In the genomic region with DNA sequence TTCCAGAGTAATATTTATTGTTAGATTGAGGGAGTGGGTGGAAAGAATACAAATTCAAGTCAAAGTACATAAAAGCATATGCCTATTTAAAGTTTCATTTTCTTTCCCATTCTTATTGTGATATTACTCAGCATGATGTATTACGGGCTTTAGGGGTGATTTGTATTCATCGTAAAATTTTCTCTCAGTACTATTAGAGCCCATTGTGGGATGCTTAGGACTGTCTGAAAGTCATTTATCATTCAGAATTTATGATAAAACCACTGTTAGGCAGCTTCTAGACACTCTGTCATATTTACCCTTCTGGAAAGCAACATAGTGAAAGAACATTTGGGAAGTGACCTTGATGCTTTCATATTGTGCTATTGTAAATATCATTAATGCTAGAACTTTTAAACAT, we compare ENCODE assay signal across 24 cellular contexts.
"Had no signal": no experiment of that assay in that cellular context is flagged by ENCODE, and none has a peak within 500 bp of the region (broad histone marks: within the 10 kb centered on the region; RNA-seq: fewer than 3 reads in every experiment).

No MANE protein-coding gene starts in this region.

- ATAC-seq: effector memory CD8-positive, alpha-beta T cell; esophagus mucosa; gastrocnemius medialis; heart right ventricle; left cardiac atrium; left lung; left ventricle myocardium superior; lower lobe of right lung; mucosa of descending colon had no signal

- H3K27ac Mint-ChIP-seq: dendritic cell treated with granulocyte-macrophage colony-stimulating factor and Interleukin-4, amounts not matched to agents 40 ng/mL and 50 ng/mL, for 4 days; effector memory CD8-positive, alpha-beta T cell; endodermal cell; mesothelial cell of epicardium; naive B cell had no signal

- DNase-seq: colonic mucosa; cortex of kidney; effector CD8-positive, alpha-beta T cell; effector memory CD8-positive, alpha-beta T cell; endodermal cell; erythroblast; esophagus squamous epithelium; foreskin fibroblast; foreskin melanocyte; gastrocnemius medialis; glutamatergic neuron; head of caudate nucleus; heart right ventricle; hippocampal formation; left cardiac atrium; left lung; left ventricle myocardium superior; lower lobe of right lung; mesenchymal stem cell; mucosa of descending colon; naive B cell had no signal

- H3K27me3 Mint-ChIP-seq: dendritic cell treated with granulocyte-macrophage colony-stimulating factor and Interleukin-4, amounts not matched to agents 40 ng/mL and 50 ng/mL, for 4 days; effector memory CD8-positive, alpha-beta T cell had no signal

- H3K9me3 Mint-ChIP-seq: dendritic cell treated with granulocyte-macrophage colony-stimulating factor and Interleukin-4, amounts not matched to agents 40 ng/mL and 50 ng/mL, for 4 days; effector memory CD8-positive, alpha-beta T cell had no signal

- H3K4me1 Mint-ChIP-seq: endodermal cell, naive B cell had no signal

- H3K36me3 Mint-ChIP-seq: mesothelial cell of epicardium, naive B cell had no signal

- H3K4me3 Mint-ChIP-seq: dendritic cell treated with granulocyte-macrophage colony-stimulating factor and Interleukin-4, amounts not matched to agents 40 ng/mL and 50 ng/mL, for 4 days; effector memory CD8-positive, alpha-beta T cell; endodermal cell; mesothelial cell of epicardium; naive B cell had no signal
